Comparison of ENCODE assay signal across 1 cellular context in the genomic region with DNA sequence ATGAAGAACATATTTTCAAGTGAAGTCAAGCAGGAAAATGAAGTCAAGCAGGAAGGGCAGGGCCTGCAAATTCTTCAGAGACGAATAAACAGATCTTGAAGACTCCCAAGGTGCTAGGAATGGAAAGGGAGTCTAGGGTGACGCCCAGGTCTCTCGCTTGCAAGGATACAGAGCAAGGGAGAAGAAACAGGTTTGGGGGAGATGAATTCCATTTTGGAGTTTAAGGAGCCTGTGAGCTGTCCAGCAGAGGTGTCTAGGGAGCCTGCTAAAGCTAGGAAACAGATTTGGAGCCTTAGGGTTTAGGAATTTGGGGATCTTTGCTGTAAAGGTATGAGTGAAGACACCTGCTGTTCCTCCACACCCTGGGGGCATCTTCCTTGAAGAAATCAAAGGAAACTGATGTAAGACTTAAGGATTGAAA.
TF ChIP-seq lines count a peak whose summit lies in the region.

No MANE protein-coding gene starts in this region.

TF ChIP-seq in GM23338, 12 proteins besides CTCF, POLR2A, EP300 and RAD21:
- TF ChIP-seq POLR2AphosphoS5 (IDR thresholded peaks at IDR 0.05; ENCODE audit: low read depth) (no peak), STAT1 (IDR thresholded peaks at IDR 0.05; ENCODE audit: unreplicated experiment) (no peak), CREB1 (CRISPR knock-in tag; IDR thresholded peaks at IDR 0.05; ENCODE audit: low read depth) (no peak), ETS1 (IDR thresholded peaks at IDR 0.05) (no peak), ZNF114 (CRISPR knock-in tag; IDR thresholded peaks at IDR 0.05) (no peak), JUNB (IDR thresholded peaks at IDR 0.05; ENCODE audit: unreplicated experiment) (no peak), EZH2 (IDR thresholded peaks at IDR 0.05; ENCODE audit: low read depth, unreplicated experiment) (no peak), ZNF331 (CRISPR knock-in tag; IDR thresholded peaks at IDR 0.05; ENCODE audit: low read depth) (no peak), EZH2phosphoT487 (IDR thresholded peaks at IDR 0.05; ENCODE audit: unreplicated experiment) (no peak), NANOG (IDR thresholded peaks at IDR 0.05; ENCODE audit: borderline replicate concordance) (no peak)
- TF ChIP-seq, protein P1, sequence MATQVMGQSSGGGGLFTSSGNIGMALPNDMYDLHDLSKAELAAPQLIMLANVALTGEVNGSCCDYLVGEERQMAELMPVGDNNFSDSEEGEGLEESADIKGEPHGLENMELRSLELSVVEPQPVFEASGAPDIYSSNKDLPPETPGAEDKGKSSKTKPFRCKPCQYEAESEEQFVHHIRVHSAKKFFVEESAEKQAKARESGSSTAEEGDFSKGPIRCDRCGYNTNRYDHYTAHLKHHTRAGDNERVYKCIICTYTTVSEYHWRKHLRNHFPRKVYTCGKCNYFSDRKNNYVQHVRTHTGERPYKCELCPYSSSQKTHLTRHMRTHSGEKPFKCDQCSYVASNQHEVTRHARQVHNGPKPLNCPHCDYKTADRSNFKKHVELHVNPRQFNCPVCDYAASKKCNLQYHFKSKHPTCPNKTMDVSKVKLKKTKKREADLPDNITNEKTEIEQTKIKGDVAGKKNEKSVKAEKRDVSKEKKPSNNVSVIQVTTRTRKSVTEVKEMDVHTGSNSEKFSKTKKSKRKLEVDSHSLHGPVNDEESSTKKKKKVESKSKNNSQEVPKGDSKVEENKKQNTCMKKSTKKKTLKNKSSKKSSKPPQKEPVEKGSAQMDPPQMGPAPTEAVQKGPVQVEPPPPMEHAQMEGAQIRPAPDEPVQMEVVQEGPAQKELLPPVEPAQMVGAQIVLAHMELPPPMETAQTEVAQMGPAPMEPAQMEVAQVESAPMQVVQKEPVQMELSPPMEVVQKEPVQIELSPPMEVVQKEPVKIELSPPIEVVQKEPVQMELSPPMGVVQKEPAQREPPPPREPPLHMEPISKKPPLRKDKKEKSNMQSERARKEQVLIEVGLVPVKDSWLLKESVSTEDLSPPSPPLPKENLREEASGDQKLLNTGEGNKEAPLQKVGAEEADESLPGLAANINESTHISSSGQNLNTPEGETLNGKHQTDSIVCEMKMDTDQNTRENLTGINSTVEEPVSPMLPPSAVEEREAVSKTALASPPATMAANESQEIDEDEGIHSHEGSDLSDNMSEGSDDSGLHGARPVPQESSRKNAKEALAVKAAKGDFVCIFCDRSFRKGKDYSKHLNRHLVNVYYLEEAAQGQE (IDR thresholded peaks at IDR 0.05; ENCODE audit: unreplicated experiment): no peak
- TF ChIP-seq, protein P2, sequence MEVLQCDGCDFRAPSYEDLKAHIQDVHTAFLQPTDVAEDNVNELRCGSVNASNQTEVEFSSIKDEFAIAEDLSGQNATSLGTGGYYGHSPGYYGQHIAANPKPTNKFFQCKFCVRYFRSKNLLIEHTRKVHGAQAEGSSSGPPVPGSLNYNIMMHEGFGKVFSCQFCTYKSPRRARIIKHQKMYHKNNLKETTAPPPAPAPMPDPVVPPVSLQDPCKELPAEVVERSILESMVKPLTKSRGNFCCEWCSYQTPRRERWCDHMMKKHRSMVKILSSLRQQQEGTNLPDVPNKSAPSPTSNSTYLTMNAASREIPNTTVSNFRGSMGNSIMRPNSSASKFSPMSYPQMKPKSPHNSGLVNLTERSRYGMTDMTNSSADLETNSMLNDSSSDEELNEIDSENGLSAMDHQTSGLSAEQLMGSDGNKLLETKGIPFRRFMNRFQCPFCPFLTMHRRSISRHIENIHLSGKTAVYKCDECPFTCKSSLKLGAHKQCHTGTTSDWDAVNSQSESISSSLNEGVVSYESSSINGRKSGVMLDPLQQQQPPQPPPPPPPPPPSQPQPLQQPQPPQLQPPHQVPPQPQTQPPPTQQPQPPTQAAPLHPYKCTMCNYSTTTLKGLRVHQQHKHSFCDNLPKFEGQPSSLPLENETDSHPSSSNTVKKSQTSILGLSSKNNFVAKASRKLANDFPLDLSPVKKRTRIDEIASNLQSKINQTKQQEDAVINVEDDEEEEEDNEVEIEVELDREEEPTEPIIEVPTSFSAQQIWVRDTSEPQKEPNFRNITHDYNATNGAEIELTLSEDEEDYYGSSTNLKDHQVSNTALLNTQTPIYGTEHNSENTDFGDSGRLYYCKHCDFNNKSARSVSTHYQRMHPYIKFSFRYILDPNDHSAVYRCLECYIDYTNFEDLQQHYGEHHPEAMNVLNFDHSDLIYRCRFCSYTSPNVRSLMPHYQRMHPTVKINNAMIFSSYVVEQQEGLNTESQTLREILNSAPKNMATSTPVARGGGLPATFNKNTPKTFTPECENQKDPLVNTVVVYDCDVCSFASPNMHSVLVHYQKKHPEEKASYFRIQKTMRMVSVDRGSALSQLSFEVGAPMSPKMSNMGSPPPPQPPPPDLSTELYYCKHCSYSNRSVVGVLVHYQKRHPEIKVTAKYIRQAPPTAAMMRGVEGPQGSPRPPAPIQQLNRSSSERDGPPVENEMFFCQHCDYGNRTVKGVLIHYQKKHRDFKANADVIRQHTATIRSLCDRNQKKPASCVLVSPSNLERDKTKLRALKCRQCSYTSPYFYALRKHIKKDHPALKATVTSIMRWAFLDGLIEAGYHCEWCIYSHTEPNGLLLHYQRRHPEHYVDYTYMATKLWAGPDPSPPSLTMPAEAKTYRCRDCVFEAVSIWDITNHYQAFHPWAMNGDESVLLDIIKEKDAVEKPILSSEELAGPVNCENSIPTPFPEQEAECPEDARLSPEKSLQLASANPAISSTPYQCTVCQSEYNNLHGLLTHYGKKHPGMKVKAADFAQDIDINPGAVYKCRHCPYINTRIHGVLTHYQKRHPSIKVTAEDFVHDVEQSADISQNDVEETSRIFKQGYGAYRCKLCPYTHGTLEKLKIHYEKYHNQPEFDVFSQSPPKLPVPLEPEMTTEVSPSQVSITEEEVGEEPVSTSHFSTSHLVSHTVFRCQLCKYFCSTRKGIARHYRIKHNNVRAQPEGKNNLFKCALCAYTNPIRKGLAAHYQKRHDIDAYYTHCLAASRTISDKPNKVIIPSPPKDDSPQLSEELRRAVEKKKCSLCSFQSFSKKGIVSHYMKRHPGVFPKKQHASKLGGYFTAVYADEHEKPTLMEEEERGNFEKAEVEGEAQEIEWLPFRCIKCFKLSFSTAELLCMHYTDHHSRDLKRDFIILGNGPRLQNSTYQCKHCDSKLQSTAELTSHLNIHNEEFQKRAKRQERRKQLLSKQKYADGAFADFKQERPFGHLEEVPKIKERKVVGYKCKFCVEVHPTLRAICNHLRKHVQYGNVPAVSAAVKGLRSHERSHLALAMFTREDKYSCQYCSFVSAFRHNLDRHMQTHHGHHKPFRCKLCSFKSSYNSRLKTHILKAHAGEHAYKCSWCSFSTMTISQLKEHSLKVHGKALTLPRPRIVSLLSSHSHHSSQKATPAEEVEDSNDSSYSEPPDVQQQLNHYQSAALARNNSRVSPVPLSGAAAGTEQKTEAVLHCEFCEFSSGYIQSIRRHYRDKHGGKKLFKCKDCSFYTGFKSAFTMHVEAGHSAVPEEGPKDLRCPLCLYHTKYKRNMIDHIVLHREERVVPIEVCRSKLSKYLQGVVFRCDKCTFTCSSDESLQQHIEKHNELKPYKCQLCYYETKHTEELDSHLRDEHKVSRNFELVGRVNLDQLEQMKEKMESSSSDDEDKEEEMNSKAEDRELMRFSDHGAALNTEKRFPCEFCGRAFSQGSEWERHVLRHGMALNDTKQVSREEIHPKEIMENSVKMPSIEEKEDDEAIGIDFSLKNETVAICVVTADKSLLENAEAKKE (CRISPR knock-in tag; IDR thresholded peaks at IDR 0.05): no peak
